Comparison of ENCODE assay signal across 8 cellular contexts in genomic region chr1:204410764-204411450, GRCh38. TPM values are rescaled to one million over a fixed set of nuclear protein-coding genes. Genes with fewer than 3 reads are reported as not detected.
DNase-seq lines count a peak whose midpoint lies in the region; ATAC-seq and TF ChIP-seq lines count a peak whose summit lies in the region.

No MANE protein-coding gene starts in this region.

- peak overlapping the region; percentile 99 for H3K4me3 Mint-ChIP-seq in T-helper 1 cell treated with Interleukin-12 subunit alpha and Interleukin-12 subunit beta and Interleukin-4 antibody, amounts not matched to agents 30 μg/mL and 1 μg/mL, for 36 hours
- H3K4me3 Mint-ChIP-seq in chondrocyte (ENCODE audit: unreplicated experiment) = peak overlapping the region; percentile 99
- H3K4me3 Mint-ChIP-seq in stimulated activated effector memory CD8-positive, alpha-beta T cell treated with anti-CD3 and anti-CD28 coated beads, Interleukin-12 subunit alpha, Interleukin-12 subunit beta, amount 100 ng/mL, for 72 hours = peak overlapping the region; percentile 95

- no peaks in the 10 kb centered on the region for H3K9me3 ChIP-seq in DND-41 (ENCODE audit: insufficient read depth, low read length, severe bottlenecking)

- H3K27ac ChIP-seq in DND-41 (ENCODE audit: low read length) = peak overlapping the region; percentile 96

- H2AFZ ChIP-seq in DND-41 (ENCODE audit: low read depth, low read length) = peak overlapping the region; percentile 91

- no peaks in the 10 kb centered on the region for H3K27me3 ChIP-seq in DND-41 (ENCODE audit: insufficient read depth, low read length, poor library complexity)

- peaks cover 53% of the 10 kb centered on the region for H4K20me1 ChIP-seq in DND-41 (ENCODE audit: insufficient read depth, low read length)

- TF ChIP-seq CTCF in DND-41 (IDR thresholded peaks at IDR 0.05; ENCODE audit: borderline replicate concordance, extremely low read depth, low read length, poor library complexity, severe bottlenecking) (no peak), chondrocyte (IDR thresholded peaks at IDR 0.05) (no peak)

- DNase-seq in DND-41 (peak; percentile 24), chondrocyte (ENCODE audit: low spot score) (no peak), left lobe of liver (ENCODE audit: low spot score) (peak; percentile 63), GM19240 (ENCODE audit: insufficient read length, low spot score) (no peak)
- peak in 1 of 2 donors; percentile 68 for DNase-seq in stimulated activated effector memory CD8-positive, alpha-beta T cell treated with anti-CD3 and anti-CD28 coated beads, Interleukin-12 subunit alpha, Interleukin-12 subunit beta, amount 100 ng/mL, for 72 hours (ENCODE audit: low spot score in 2 of 2)

- peak; percentile 23 for ATAC-seq in DND-41 (ENCODE audit: insufficient read depth, low read depth)
- ATAC-seq in GM19372 (IDR thresholded peaks at IDR 0.05; ENCODE audit: low read depth, unreplicated experiment) = peak; percentile 8
- peak; percentile 41 for ATAC-seq in HG03432 (IDR thresholded peaks at IDR 0.05; ENCODE audit: unreplicated experiment)
- ATAC-seq in left lobe of liver = peak; percentile 34
- peak; percentile 52 for ATAC-seq in stimulated activated effector memory CD8-positive, alpha-beta T cell treated with anti-CD3 and anti-CD28 coated beads, Interleukin-12 subunit alpha, Interleukin-12 subunit beta, amount 100 ng/mL, for 72 hours

- H3K27ac Mint-ChIP-seq in T-helper 1 cell treated with Interleukin-12 subunit alpha and Interleukin-12 subunit beta and Interleukin-4 antibody, amounts not matched to agents 30 μg/mL and 1 μg/mL, for 36 hours = peak overlapping the region; percentile 100
- peak overlapping the region; percentile 100 for H3K27ac Mint-ChIP-seq in chondrocyte (ENCODE audit: unreplicated experiment)
- H3K27ac Mint-ChIP-seq in stimulated activated effector memory CD8-positive, alpha-beta T cell treated with anti-CD3 and anti-CD28 coated beads, Interleukin-12 subunit alpha, Interleukin-12 subunit beta, amount 100 ng/mL, for 72 hours = peak overlapping the region; percentile 98

- peaks cover 51% of the 10 kb centered on the region for H3K36me3 ChIP-seq in DND-41 (ENCODE audit: insufficient read depth, low read length)

- peaks cover 63% of the 10 kb centered on the region for H3K79me2 ChIP-seq in DND-41 (ENCODE audit: insufficient read depth, low read length)

- peak overlapping the region; percentile 79 to 90 for H3K4me3 ChIP-seq in DND-41 (ENCODE audit: low read depth in 1 of 2, low read length in 2 of 2)

- H3K9ac ChIP-seq in DND-41 (ENCODE audit: low read depth, low read length) = peak overlapping the region; percentile 96

- H3K27me3 Mint-ChIP-seq in T-helper 1 cell treated with Interleukin-12 subunit alpha and Interleukin-12 subunit beta and Interleukin-4 antibody, amounts not matched to agents 30 μg/mL and 1 μg/mL, for 36 hours (ENCODE audit: low read depth) = no peaks in the 10 kb centered on the region
- no peaks in the 10 kb centered on the region for H3K27me3 Mint-ChIP-seq in chondrocyte (ENCODE audit: low read depth)

- H3K9me3 Mint-ChIP-seq in T-helper 1 cell treated with Interleukin-12 subunit alpha and Interleukin-12 subunit beta and Interleukin-4 antibody, amounts not matched to agents 30 μg/mL and 1 μg/mL, for 36 hours = no peaks in the 10 kb centered on the region
- H3K9me3 Mint-ChIP-seq in chondrocyte (ENCODE audit: low read depth) = no peaks in the 10 kb centered on the region
- H3K9me3 Mint-ChIP-seq in stimulated activated effector memory CD8-positive, alpha-beta T cell treated with anti-CD3 and anti-CD28 coated beads, Interleukin-12 subunit alpha, Interleukin-12 subunit beta, amount 100 ng/mL, for 72 hours = no peaks in the 10 kb centered on the region

- peaks cover 17% of the 10 kb centered on the region for H3K4me1 Mint-ChIP-seq in T-helper 1 cell treated with Interleukin-12 subunit alpha and Interleukin-12 subunit beta and Interleukin-4 antibody, amounts not matched to agents 30 μg/mL and 1 μg/mL, for 36 hours (ENCODE audit: low read depth)
- peaks cover 25% of the 10 kb centered on the region for H3K4me1 Mint-ChIP-seq in chondrocyte (ENCODE audit: low read depth)
- H3K4me1 Mint-ChIP-seq in stimulated activated effector memory CD8-positive, alpha-beta T cell treated with anti-CD3 and anti-CD28 coated beads, Interleukin-12 subunit alpha, Interleukin-12 subunit beta, amount 100 ng/mL, for 72 hours = peaks cover 5% of the 10 kb centered on the region

- H3K36me3 Mint-ChIP-seq in T-helper 1 cell treated with Interleukin-12 subunit alpha and Interleukin-12 subunit beta and Interleukin-4 antibody, amounts not matched to agents 30 μg/mL and 1 μg/mL, for 36 hours (ENCODE audit: low read depth) = peaks cover 48% of the 10 kb centered on the region
- H3K36me3 Mint-ChIP-seq in chondrocyte (ENCODE audit: low read depth) = peaks cover 5% of the 10 kb centered on the region
- H3K36me3 Mint-ChIP-seq in stimulated activated effector memory CD8-positive, alpha-beta T cell treated with anti-CD3 and anti-CD28 coated beads, Interleukin-12 subunit alpha, Interleukin-12 subunit beta, amount 100 ng/mL, for 72 hours = peaks cover 71% of the 10 kb centered on the region

- peaks cover 24% of the 10 kb centered on the region for H3K4me1 ChIP-seq in DND-41 (ENCODE audit: insufficient read depth, low read length)

- H3K4me2 ChIP-seq in DND-41 (ENCODE audit: insufficient read depth, low read length) = peak overlapping the region; percentile 95

RNA-seq across cellular contexts. Expression of gene PPP1R15B, which starts 0.7 kb away (rescaled TPM):
- total RNA-seq in chondrocyte (29.7 to 41.0 TPM (median 40.9 TPM) in 3 replicates), left lobe of liver (34.1 TPM)

RNA-seq across cellular contexts. Expression of gene PLEKHA6, which starts 51.2 kb away (rescaled TPM):
- total RNA-seq in chondrocyte (0.15 to 1.4 TPM (median 0.51 TPM) in 3 replicates), left lobe of liver (28.8 TPM)

Comparison
In these comparisons a context has a peak if more than half of its experiments do, and no peak if none do; other contexts are left out.
1. DNase-seq: peak in DND-41 (single experiment) and left lobe of liver (single experiment); none in chondrocyte (single experiment) and GM19240 (single experiment).
2. RNA of gene PLEKHA6, which starts 51.2 kb away (total RNA-seq): 28.8 TPM in left lobe of liver (single experiment); 0.15 to 1.4 TPM in chondrocyte; every median in the first group is over 10 times any median in the second.
3. Peak in every context shown above with its lines, with median percentiles within 50 percentile points of each other: ATAC-seq, H3K27ac Mint-ChIP-seq and H3K4me3 Mint-ChIP-seq.